Comparison of ENCODE assay signal across 9 cellular contexts in the genomic region with DNA sequence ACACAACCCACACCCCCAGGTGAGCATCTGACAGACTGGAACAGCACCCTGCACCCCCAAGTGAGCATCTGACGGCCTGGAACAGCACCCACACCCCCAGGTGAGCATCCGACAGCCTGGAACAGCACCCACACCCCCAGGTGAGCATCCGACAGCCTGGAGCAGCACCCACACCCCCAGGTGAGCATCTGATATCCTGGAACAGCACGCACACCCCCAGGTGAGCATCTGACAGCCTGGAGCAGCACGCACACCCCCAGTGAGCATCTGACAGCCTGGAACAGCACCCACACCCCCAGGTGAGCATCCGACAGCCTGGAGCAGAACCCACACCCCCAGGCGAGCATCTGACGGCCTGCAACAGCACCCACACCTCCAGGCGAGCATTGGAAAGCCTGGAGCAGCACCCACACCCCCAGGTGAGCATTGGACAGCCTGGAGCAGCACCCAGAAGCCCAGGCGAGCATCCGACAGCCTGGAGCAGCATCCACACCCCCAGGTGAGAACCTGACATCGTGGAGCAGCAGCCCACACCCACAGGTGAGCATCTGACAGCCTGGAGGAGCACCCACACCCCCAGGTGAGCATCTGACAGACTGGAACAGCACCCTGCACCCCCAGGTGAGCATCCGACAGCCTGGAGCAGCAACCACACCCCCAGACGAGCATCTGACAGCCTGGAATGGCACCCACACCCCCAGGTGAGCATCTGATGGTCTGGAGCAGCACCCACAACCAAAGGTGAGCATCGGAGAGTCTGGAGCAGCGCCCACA. TPM values are rescaled to one million over a fixed set of nuclear protein-coding genes. Genes with fewer than 3 reads are reported as not detected.
DNase-seq lines count a peak whose midpoint lies in the region; ATAC-seq and TF ChIP-seq lines count a peak whose summit lies in the region.
"Not testable (repeated sequence)": the region's sequence is repeated elsewhere in the genome, so short reads cannot be mapped to it uniquely, and the experiment has no call there.
"Had no signal": no experiment of that assay in that cellular context is flagged by ENCODE, and none has a peak within 500 bp of the region (broad histone marks: within the 10 kb centered on the region; RNA-seq: fewer than 3 reads in every experiment).

No MANE protein-coding gene starts in this region.

- H3K9me3 ChIP-seq in T-helper 17 cell (ENCODE audit: control insufficient read depth, low read length, poor library complexity, severe bottlenecking); ovary: not testable (repeated sequence)
- peaks cover 0 to 13% of the 10 kb centered on the region in 2 donors for H3K9me3 ChIP-seq in left lung

- H3K27ac Mint-ChIP-seq in T-helper 17 cell: peak overlapping the region; percentile 32
- H3K27ac Mint-ChIP-seq in activated naive CD4-positive, alpha-beta T cell treated with anti-CD3 and anti-CD28 coated beads, Interleukin-2, amount 10 ng/mL, durations not matched to agents 7 days and 5 days: not testable (repeated sequence)

- H3K27me3 Mint-ChIP-seq in T-helper 17 cell: peaks cover 47% of the 10 kb centered on the region
- peaks cover 55% of the 10 kb centered on the region for H3K27me3 Mint-ChIP-seq in activated naive CD4-positive, alpha-beta T cell treated with anti-CD3 and anti-CD28 coated beads, Interleukin-2, amount 10 ng/mL, durations not matched to agents 7 days and 5 days

- not testable (repeated sequence) for H3K27ac ChIP-seq in left lung, ovary

- not testable (repeated sequence) for H3K4me1 Mint-ChIP-seq in T-helper 17 cell; activated naive CD4-positive, alpha-beta T cell treated with anti-CD3 and anti-CD28 coated beads, Interleukin-2, amount 10 ng/mL, durations not matched to agents 7 days and 5 days

- 32 to 38% (median 36%) methylated on average over 16 of the region's 16 CpGs for WGBS in ovary, 3 donors

- H3K36me3 ChIP-seq in left lung, ovary: not testable (repeated sequence)

- not testable (repeated sequence) for H3K36me3 Mint-ChIP-seq in T-helper 17 cell (ENCODE audit: low read depth); activated naive CD4-positive, alpha-beta T cell treated with anti-CD3 and anti-CD28 coated beads, Interleukin-2, amount 10 ng/mL, durations not matched to agents 7 days and 5 days

- not testable (repeated sequence) for ATAC-seq in T-helper 17 cell, Right ventricle myocardium inferior, left lung

- peaks cover 0 to 28% of the 10 kb centered on the region in 2 donors for H3K27me3 ChIP-seq in left lung
- not testable (repeated sequence) for H3K27me3 ChIP-seq in ovary

- DNase-seq in 8988T (peak; percentile 7), T-helper 17 cell (peak in 1 of 3 donors; percentile 18), Right ventricle myocardium inferior (ENCODE audit: missing footprints) (peak; percentile 72), left lung (peak; percentile 48 to 80), ovary (peak in 4 of 5 donors; percentile 11 to 28 (median 20)), ureter (ENCODE audit: low spot score) (peak; percentile 60)
- peak; percentile 30 for DNase-seq in activated CD8-positive, alpha-beta memory T cell treated with anti-CD3 and anti-CD28 coated beads, Interleukin-2, amount 50 U/mL, for 4 hours
- peak; percentile 29 for DNase-seq in activated naive CD4-positive, alpha-beta T cell treated with anti-CD3 and anti-CD28 coated beads, Interleukin-2, amount 10 ng/mL, durations not matched to agents 7 days and 5 days

- TF ChIP-seq EP300 in ovary (IDR thresholded peaks at IDR 0.05): not testable (repeated sequence)

- H3K4me3 ChIP-seq in left lung, ovary: not testable (repeated sequence)

- CTCF ChIA-PET in activated naive CD4-positive, alpha-beta T cell treated with anti-CD3 and anti-CD28 coated beads, Interleukin-2, amount 10 ng/mL, durations not matched to agents 7 days and 5 days (lab: Charles Lee): not testable (repeated sequence)

- not testable (repeated sequence) for TF ChIP-seq CTCF in left lung (IDR thresholded peaks at IDR 0.05); ovary (IDR thresholded peaks at IDR 0.05)

- H3K4me3 Mint-ChIP-seq in T-helper 17 cell; activated naive CD4-positive, alpha-beta T cell treated with anti-CD3 and anti-CD28 coated beads, Interleukin-2, amount 10 ng/mL, durations not matched to agents 7 days and 5 days: not testable (repeated sequence)

- TF ChIP-seq POLR2A in ovary (IDR thresholded peaks at IDR 0.05): not testable (repeated sequence)

- intact Hi-C loops in Right ventricle myocardium inferior (cut with DNase I); left lung (cut with DNase I); ovary (cut with DNase I): not testable (repeated sequence)

- H3K4me1 ChIP-seq in left lung; ovary (ENCODE audit: insufficient read depth): not testable (repeated sequence)

- H3K9me3 Mint-ChIP-seq in activated naive CD4-positive, alpha-beta T cell treated with anti-CD3 and anti-CD28 coated beads, Interleukin-2, amount 10 ng/mL, durations not matched to agents 7 days and 5 days: not testable (repeated sequence)

RNA-seq across cellular contexts. Expression of gene MMEL1, which starts 19.5 kb away (rescaled TPM):
- 1 to 10 TPM in 1 of 2 donors, under 1 TPM in 1; 0.94 to 3.8 TPM for total RNA-seq in T-helper 17 cell
- total RNA-seq in Right ventricle myocardium inferior: 0.35 TPM
- total RNA-seq in left lung: 1 to 10 TPM; 3.4 TPM
- 1 to 10 TPM in 3 of 7 donors, under 1 TPM in 1, not detected in 3; 0.45 to 7.9 (median 1.1) TPM for total RNA-seq in ovary
- polyA plus RNA-seq in ovary: 1 to 10 TPM in 1 of 2 donors, under 1 TPM in 1; 0.42 to 1.1 TPM
- 18.1 TPM for total RNA-seq in ureter
- total RNA-seq: K562 had no signal
- polyA plus RNA-seq: K562 had no signal
